Comparison of ENCODE assay signal across 9 cellular contexts in genomic region chr13:26656919-26657318, GRCh38.
DNase-seq lines count a peak whose midpoint lies in the region; ATAC-seq and TF ChIP-seq lines count a peak whose summit lies in the region.
"Had no signal": no experiment of that assay in that cellular context is flagged by ENCODE, and none has a peak within 500 bp of the region (broad histone marks: within the 10 kb centered on the region; RNA-seq: fewer than 3 reads in every experiment).

No MANE protein-coding gene starts in this region.

- H3K27me3 Mint-ChIP-seq in activated T-helper 1 cell treated with anti-CD3 and anti-CD28 coated beads, Interleukin-12 subunit alpha, Interleukin-12 subunit beta, Interleukin-2, Interleukin-4 antibody, amounts not matched to agents 30 ng/mL and 10 ng/mL and 1 ng/mL, durations not matched to agents 14 hours and 24 hours and 36 hours (ENCODE audit: insufficient read depth) = peaks cover 2% of the 10 kb centered on the region

- DNase-seq in GM04504 (ENCODE audit: low read depth) (peak; percentile 12), NAMALWA (ENCODE audit: low spot score) (peak; percentile 52), dedifferentiated amniotic fluid mesenchymal stem cell (ENCODE audit: extremely low spot score) (peak; percentile 31), omental fat pad (ENCODE audit: low spot score) (no peak)
- no peak for DNase-seq in activated T-helper 1 cell treated with anti-CD3 and anti-CD28 coated beads, Interleukin-12 subunit alpha, Interleukin-12 subunit beta, Interleukin-2, Interleukin-4 antibody, amounts not matched to agents 30 ng/mL and 10 ng/mL and 1 ng/mL, durations not matched to agents 14 hours and 24 hours and 36 hours (ENCODE audit: low spot score)
- DNase-seq: heart right ventricle had no signal

- no peak overlapping the region for H3K4me3 Mint-ChIP-seq in activated T-helper 1 cell treated with anti-CD3 and anti-CD28 coated beads, Interleukin-12 subunit alpha, Interleukin-12 subunit beta, Interleukin-2, Interleukin-4 antibody, amounts not matched to agents 30 ng/mL and 10 ng/mL and 1 ng/mL, durations not matched to agents 14 hours and 24 hours and 36 hours

- H3K36me3 Mint-ChIP-seq in activated T-helper 1 cell treated with anti-CD3 and anti-CD28 coated beads, Interleukin-12 subunit alpha, Interleukin-12 subunit beta, Interleukin-2, Interleukin-4 antibody, amounts not matched to agents 30 ng/mL and 10 ng/mL and 1 ng/mL, durations not matched to agents 14 hours and 24 hours and 36 hours (ENCODE audit: low read depth) = no peaks in the 10 kb centered on the region

- intact Hi-C loops in activated T-helper 1 cell treated with anti-CD3 and anti-CD28 coated beads, Interleukin-12 subunit alpha, Interleukin-12 subunit beta, Interleukin-2, Interleukin-4 antibody, amounts not matched to agents 30 ng/mL and 10 ng/mL and 1 ng/mL, durations not matched to agents 14 hours and 24 hours and 36 hours (cut with micrococcal nuclease) = no loop called here

- peak; percentile 60 for ATAC-seq in omental fat pad (ENCODE audit: low FRiP score)
- ATAC-seq in HG02763 (IDR thresholded peaks at IDR 0.05; ENCODE audit: unreplicated experiment) = no peak
- no peak for ATAC-seq in HG03108 (IDR thresholded peaks at IDR 0.05; ENCODE audit: unreplicated experiment)
- ATAC-seq: activated naive CD4-positive, alpha-beta T cell treated with anti-CD3 and anti-CD28 coated beads, Interleukin-2, amount 50 U/mL, for 72 hours had no signal

- no peak overlapping the region for H3K27ac Mint-ChIP-seq in activated T-helper 1 cell treated with anti-CD3 and anti-CD28 coated beads, Interleukin-12 subunit alpha, Interleukin-12 subunit beta, Interleukin-2, Interleukin-4 antibody, amounts not matched to agents 30 ng/mL and 10 ng/mL and 1 ng/mL, durations not matched to agents 14 hours and 24 hours and 36 hours
- H3K27ac Mint-ChIP-seq: activated naive CD4-positive, alpha-beta T cell treated with anti-CD3 and anti-CD28 coated beads, Interleukin-2, amount 50 U/mL, for 72 hours had no signal

- H3K9me3 Mint-ChIP-seq in activated T-helper 1 cell treated with anti-CD3 and anti-CD28 coated beads, Interleukin-12 subunit alpha, Interleukin-12 subunit beta, Interleukin-2, Interleukin-4 antibody, amounts not matched to agents 30 ng/mL and 10 ng/mL and 1 ng/mL, durations not matched to agents 14 hours and 24 hours and 36 hours = no peaks in the 10 kb centered on the region
- H3K9me3 Mint-ChIP-seq: activated naive CD4-positive, alpha-beta T cell treated with anti-CD3 and anti-CD28 coated beads, Interleukin-2, amount 50 U/mL, for 72 hours had no signal

- TF ChIP-seq CTCF in omental fat pad (IDR thresholded peaks at IDR 0.05) = no peak

- no peaks in the 10 kb centered on the region for H3K4me1 Mint-ChIP-seq in activated T-helper 1 cell treated with anti-CD3 and anti-CD28 coated beads, Interleukin-12 subunit alpha, Interleukin-12 subunit beta, Interleukin-2, Interleukin-4 antibody, amounts not matched to agents 30 ng/mL and 10 ng/mL and 1 ng/mL, durations not matched to agents 14 hours and 24 hours and 36 hours (ENCODE audit: low read depth)

Comparison
In these comparisons a context has a peak if more than half of its experiments do, and no peak if none do; other contexts are left out.
1. DNase-seq: peak in GM04504 (single experiment), NAMALWA (single experiment) and dedifferentiated amniotic fluid mesenchymal stem cell (single experiment); none in omental fat pad (single experiment) and activated T-helper 1 cell treated with anti-CD3 and anti-CD28 coated beads, Interleukin-12 subunit alpha, Interleukin-12 subunit beta, Interleukin-2, Interleukin-4 antibody, amounts not matched to agents 30 ng/mL and 10 ng/mL and 1 ng/mL, durations not matched to agents 14 hours and 24 hours and 36 hours (single experiment).